Comparison of ENCODE assay signal across 1 cellular context in the genomic region with DNA sequence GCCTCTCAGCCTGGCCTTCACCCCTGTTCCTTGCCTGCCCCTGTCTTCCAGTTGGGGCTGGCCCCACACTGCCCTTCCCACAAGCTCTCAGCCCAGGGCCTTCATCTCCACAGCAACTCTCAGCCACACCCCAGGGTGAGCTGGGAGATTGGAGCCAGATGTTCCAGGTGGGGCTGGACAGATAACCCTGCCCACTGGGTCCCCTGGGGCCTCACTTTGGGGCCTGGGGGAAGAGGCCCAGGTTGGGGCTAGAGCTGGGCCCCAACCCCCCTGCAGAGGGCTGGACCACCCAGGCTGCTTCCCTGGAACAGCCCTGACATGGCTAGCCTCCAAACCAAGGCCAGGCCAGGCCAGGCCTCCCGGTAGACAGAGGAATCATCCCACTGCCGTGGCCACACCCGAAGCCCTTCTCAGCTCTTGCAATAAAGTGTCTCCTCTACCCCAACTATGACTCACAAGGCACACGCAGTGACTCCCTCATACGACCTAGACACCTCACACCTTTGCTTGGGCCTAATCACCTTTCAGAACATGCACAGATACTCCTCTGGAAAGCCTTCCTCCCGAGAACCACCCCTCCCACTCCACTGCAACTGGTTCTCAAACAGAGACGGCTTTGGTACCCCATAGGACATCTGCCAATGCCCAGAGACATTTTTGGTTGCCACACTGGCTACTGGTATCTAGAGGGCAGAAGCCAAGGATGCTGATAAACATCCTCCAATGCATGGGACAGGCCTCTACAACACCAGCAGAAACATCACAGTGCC.
A peak's percentile ranks its signal among the peaks of the same experiment; 100 is the strongest.
TF ChIP-seq lines count a peak whose summit lies in the region.

No MANE protein-coding gene starts in this region.

TF ChIP-seq in K562, 482 proteins besides CTCF, POLR2A, EP300 and RAD21 (continued from another document and continues in another):
- TF ChIP-seq, protein P1, sequence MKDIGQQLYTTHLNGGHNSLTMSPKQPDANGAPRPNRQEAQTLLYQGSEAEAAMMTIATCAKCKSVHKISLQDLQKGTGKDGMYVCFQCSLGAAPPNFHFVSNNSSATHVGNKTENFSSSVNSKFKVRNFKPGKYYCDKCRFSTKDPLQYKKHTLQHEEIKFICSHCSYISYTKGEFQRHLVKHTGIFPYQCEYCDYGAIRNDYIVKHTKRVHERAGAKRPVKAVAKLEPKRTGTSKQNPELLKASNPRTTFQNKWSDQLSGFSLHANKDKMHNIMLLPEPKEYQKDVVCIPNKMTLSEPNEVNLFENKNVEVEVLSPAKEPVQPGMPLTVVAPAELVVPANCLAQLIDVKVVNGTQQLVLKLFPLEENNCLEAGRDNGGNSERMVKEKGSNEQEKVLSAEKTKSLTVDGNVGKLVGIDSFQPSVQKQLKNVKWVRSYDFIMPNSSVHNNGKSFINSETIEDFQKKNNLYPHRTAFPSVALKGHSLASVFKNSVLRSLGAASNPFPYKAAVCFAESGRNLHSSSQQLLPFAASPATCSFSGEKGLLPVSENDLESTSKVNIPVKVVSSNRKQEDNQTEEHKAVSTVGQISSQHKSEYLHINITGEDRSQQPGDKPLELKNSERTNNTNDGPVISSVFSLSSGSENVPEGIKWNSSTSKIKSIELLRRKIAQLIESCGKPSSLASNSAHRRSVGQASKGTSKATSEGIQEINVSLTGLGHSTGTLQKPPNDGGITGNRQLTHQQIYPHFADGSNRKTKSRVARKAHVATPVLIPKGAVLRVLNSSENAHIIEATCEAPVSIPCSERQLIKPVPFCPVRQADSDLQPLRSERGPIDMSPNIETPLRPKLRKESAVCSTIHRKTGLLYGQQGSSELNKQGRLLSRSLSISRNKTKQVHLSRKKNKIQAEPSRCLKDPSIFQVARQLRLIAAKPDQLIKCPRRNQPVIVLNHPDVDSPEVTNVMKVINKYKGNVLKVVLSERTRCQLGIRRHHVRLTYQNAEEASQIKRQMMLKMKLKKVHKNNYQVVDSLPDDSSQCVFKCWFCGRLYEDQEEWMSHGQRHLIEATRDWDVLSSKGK (CRISPR knock-in tag; IDR thresholded peaks at IDR 0.05) = no peak
- TF ChIP-seq ESRRB (CRISPR knock-in tag; IDR thresholded peaks at IDR 0.05; ENCODE audit: borderline replicate concordance) (no peak), ZNF146 (CRISPR knock-in tag; IDR thresholded peaks at IDR 0.05; ENCODE audit: unreplicated experiment) (no peak), POLR2B (IDR thresholded peaks at IDR 0.05; ENCODE audit: low read depth, partially characterized antibody) (no peak), NR4A1 (CRISPR knock-in tag; IDR thresholded peaks at IDR 0.05) (no peak), NR4A1 (tag; IDR thresholded peaks at IDR 0.05) (no peak; the same call in 1 of the 2 replicates), NFRKB (IDR thresholded peaks at IDR 0.05; ENCODE audit: low read depth) (no peak), CEBPG (CRISPR knock-in tag; IDR thresholded peaks at IDR 0.05) (peak; percentile 65; the same call in 1 of the 2 replicates), CEBPG (tag; conservative IDR thresholded peaks at IDR 0.05 in 1 of 2, IDR thresholded peaks at IDR 0.05 in 1 of 2) (no peak), BHLHE40 (IDR thresholded peaks at IDR 0.05; ENCODE audit: low read length) (peak; percentile 29; the same call in 1 of the 2 replicates), HNRNPK (IDR thresholded peaks at IDR 0.05; ENCODE audit: low read depth, low read length, poor library complexity, severe bottlenecking) (no peak), SMAD4 (CRISPR knock-in tag; conservative IDR thresholded peaks at IDR 0.05) (peak; percentile 95), FUS (optimal IDR thresholded peaks at IDR 0.05; ENCODE audit: low read depth, low read length) (no peak), SP2 (IDR thresholded peaks at IDR 0.05; ENCODE audit: extremely low read depth, low read depth, low read length, poor library complexity, severe bottlenecking) (no peak), HMG20A (CRISPR knock-in tag; conservative IDR thresholded peaks at IDR 0.05) (no peak), HLTF (IDR thresholded peaks at IDR 0.05) (0 out of 2 replicates have a peak, but pooled peaks have one; percentile 21), ZNF140 (CRISPR knock-in tag; IDR thresholded peaks at IDR 0.05) (no peak), FOXJ2 (tag; IDR thresholded peaks at IDR 0.05) (no peak), SP1 (CRISPR knock-in tag; IDR thresholded peaks at IDR 0.05) (peak; percentile 24), PRPF4 (IDR thresholded peaks at IDR 0.05; ENCODE audit: insufficient read depth, low read depth, low read length, poor library complexity, severe bottlenecking) (no peak), MTA3 (IDR thresholded peaks at IDR 0.05; ENCODE audit: borderline replicate concordance) (peak; percentile 95), U2AF1 (optimal IDR thresholded peaks at IDR 0.05; ENCODE audit: low read depth, low read length) (no peak), ZFP1 (CRISPR knock-in tag; IDR thresholded peaks at IDR 0.05) (no peak), NUFIP1 (IDR thresholded peaks at IDR 0.05; ENCODE audit: partially characterized antibody) (no peak), ZNF263 (CRISPR knock-in tag; IDR thresholded peaks at IDR 0.05; ENCODE audit: borderline replicate concordance) (peak; percentile 46; the same call in 1 of the 2 replicates), ZNF217 (CRISPR knock-in tag; IDR thresholded peaks at IDR 0.05) (no peak), FOXK2 (conservative IDR thresholded peaks at IDR 0.05 in 1 of 2, IDR thresholded peaks at IDR 0.05 in 1 of 2; ENCODE audit: low read depth in 2 of 2) (peak in 1 of 2 experiments; percentile 51; a peak in 2 of 4 replicates), ZNF124 (CRISPR knock-in tag; IDR thresholded peaks at IDR 0.05) (no peak), CBFA2T2 (conservative IDR thresholded peaks at IDR 0.05) (peak; percentile 96), MAZ (CRISPR knock-in tag; conservative IDR thresholded peaks at IDR 0.05 in 1 of 2, IDR thresholded peaks at IDR 0.05 in 1 of 2) (peak; percentile 82 to 96), PTBP1 (IDR thresholded peaks at IDR 0.05; ENCODE audit: low read depth, low read length) (no peak), ZNF75A (CRISPR knock-in tag; IDR thresholded peaks at IDR 0.05) (no peak), HMGN3 (IDR thresholded peaks at IDR 0.05; ENCODE audit: borderline replicate concordance, extremely low read depth, insufficient read length, low read depth, low read length) (peak; percentile 99), ERF (CRISPR knock-in tag; IDR thresholded peaks at IDR 0.05) (no peak), ELF4 (CRISPR knock-in tag; IDR thresholded peaks at IDR 0.05) (no peak), TRIM24 (IDR thresholded peaks at IDR 0.05) (peak; percentile 86 to 90), TGIF2 (CRISPR knock-in tag; IDR thresholded peaks at IDR 0.05) (no peak), KDM2B (CRISPR knock-in tag; IDR thresholded peaks at IDR 0.05) (no peak), JUN (IDR thresholded peaks at IDR 0.05; ENCODE audit: borderline replicate concordance, low read depth, low read length) (peak; percentile 92), JUN (CRISPR knock-in tag; IDR thresholded peaks at IDR 0.05; ENCODE audit: borderline replicate concordance) (no peak; the same call in 1 of the 2 replicates), SMC3 (conservative IDR thresholded peaks at IDR 0.05; ENCODE audit: insufficient read depth, low read depth, low read length) (0 out of 2 replicates have a peak, but pooled peaks have one; percentile 4), TEAD1 (CRISPR knock-in tag; IDR thresholded peaks at IDR 0.05) (peak in 1 of 2 experiments; percentile 52; a peak in 1 of 4 replicates)
- TF ChIP-seq, protein P2, sequence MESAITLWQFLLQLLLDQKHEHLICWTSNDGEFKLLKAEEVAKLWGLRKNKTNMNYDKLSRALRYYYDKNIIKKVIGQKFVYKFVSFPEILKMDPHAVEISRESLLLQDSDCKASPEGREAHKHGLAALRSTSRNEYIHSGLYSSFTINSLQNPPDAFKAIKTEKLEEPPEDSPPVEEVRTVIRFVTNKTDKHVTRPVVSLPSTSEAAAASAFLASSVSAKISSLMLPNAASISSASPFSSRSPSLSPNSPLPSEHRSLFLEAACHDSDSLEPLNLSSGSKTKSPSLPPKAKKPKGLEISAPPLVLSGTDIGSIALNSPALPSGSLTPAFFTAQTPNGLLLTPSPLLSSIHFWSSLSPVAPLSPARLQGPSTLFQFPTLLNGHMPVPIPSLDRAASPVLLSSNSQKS (CRISPR knock-in tag; IDR thresholded peaks at IDR 0.05) = no peak
- TF ChIP-seq, protein P3, sequence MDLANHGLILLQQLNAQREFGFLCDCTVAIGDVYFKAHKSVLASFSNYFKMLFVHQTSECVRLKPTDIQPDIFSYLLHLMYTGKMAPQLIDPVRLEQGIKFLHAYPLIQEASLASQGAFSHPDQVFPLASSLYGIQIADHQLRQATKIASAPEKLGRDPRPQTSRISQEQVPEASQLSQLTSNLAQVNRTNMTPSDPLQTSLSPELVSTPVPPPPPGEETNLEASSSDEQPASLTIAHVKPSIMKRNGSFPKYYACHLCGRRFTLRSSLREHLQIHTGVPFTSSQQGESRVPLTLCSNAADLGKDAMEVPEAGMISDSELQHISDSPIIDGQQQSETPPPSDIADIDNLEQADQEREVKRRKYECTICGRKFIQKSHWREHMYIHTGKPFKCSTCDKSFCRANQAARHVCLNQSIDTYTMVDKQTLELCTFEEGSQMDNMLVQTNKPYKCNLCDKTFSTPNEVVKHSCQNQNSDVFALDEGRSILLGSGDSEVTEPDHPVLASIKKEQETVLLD (IDR thresholded peaks at IDR 0.05) = peak; percentile 78; the same call in 1 of the 2 replicates
- TF ChIP-seq, protein P4, sequence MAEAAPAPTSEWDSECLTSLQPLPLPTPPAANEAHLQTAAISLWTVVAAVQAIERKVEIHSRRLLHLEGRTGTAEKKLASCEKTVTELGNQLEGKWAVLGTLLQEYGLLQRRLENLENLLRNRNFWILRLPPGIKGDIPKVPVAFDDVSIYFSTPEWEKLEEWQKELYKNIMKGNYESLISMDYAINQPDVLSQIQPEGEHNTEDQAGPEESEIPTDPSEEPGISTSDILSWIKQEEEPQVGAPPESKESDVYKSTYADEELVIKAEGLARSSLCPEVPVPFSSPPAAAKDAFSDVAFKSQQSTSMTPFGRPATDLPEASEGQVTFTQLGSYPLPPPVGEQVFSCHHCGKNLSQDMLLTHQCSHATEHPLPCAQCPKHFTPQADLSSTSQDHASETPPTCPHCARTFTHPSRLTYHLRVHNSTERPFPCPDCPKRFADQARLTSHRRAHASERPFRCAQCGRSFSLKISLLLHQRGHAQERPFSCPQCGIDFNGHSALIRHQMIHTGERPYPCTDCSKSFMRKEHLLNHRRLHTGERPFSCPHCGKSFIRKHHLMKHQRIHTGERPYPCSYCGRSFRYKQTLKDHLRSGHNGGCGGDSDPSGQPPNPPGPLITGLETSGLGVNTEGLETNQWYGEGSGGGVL (CRISPR knock-in tag; IDR thresholded peaks at IDR 0.05) = no peak
- TF ChIP-seq, protein P5, sequence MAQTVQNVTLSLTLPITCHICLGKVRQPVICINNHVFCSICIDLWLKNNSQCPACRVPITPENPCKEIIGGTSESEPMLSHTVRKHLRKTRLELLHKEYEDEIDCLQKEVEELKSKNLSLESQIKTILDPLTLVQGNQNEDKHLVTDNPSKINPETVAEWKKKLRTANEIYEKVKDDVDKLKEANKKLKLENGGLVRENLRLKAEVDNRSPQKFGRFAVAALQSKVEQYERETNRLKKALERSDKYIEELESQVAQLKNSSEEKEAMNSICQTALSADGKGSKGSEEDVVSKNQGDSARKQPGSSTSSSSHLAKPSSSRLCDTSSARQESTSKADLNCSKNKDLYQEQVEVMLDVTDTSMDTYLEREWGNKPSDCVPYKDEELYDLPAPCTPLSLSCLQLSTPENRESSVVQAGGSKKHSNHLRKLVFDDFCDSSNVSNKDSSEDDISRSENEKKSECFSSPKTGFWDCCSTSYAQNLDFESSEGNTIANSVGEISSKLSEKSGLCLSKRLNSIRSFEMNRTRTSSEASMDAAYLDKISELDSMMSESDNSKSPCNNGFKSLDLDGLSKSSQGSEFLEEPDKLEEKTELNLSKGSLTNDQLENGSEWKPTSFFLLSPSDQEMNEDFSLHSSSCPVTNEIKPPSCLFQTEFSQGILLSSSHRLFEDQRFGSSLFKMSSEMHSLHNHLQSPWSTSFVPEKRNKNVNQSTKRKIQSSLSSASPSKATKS (CRISPR knock-in tag; IDR thresholded peaks at IDR 0.05) = no peak
- TF ChIP-seq, protein P6, sequence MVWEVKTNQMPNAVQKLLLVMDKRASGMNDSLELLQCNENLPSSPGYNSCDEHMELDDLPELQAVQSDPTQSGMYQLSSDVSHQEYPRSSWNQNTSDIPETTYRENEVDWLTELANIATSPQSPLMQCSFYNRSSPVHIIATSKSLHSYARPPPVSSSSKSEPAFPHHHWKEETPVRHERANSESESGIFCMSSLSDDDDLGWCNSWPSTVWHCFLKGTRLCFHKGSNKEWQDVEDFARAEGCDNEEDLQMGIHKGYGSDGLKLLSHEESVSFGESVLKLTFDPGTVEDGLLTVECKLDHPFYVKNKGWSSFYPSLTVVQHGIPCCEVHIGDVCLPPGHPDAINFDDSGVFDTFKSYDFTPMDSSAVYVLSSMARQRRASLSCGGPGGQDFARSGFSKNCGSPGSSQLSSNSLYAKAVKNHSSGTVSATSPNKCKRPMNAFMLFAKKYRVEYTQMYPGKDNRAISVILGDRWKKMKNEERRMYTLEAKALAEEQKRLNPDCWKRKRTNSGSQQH (CRISPR knock-in tag; IDR thresholded peaks at IDR 0.05) = peak; percentile 63; the same call in 1 of the 2 replicates
- TF ChIP-seq, protein P7, sequence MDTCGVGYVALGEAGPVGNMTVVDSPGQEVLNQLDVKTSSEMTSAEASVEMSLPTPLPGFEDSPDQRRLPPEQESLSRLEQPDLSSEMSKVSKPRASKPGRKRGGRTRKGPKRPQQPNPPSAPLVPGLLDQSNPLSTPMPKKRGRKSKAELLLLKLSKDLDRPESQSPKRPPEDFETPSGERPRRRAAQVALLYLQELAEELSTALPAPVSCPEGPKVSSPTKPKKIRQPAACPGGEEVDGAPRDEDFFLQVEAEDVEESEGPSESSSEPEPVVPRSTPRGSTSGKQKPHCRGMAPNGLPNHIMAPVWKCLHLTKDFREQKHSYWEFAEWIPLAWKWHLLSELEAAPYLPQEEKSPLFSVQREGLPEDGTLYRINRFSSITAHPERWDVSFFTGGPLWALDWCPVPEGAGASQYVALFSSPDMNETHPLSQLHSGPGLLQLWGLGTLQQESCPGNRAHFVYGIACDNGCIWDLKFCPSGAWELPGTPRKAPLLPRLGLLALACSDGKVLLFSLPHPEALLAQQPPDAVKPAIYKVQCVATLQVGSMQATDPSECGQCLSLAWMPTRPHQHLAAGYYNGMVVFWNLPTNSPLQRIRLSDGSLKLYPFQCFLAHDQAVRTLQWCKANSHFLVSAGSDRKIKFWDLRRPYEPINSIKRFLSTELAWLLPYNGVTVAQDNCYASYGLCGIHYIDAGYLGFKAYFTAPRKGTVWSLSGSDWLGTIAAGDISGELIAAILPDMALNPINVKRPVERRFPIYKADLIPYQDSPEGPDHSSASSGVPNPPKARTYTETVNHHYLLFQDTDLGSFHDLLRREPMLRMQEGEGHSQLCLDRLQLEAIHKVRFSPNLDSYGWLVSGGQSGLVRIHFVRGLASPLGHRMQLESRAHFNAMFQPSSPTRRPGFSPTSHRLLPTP (IDR thresholded peaks at IDR 0.05; ENCODE audit: borderline replicate concordance, extremely low read depth, insufficient read length) = no peak
- TF ChIP-seq, protein P8, sequence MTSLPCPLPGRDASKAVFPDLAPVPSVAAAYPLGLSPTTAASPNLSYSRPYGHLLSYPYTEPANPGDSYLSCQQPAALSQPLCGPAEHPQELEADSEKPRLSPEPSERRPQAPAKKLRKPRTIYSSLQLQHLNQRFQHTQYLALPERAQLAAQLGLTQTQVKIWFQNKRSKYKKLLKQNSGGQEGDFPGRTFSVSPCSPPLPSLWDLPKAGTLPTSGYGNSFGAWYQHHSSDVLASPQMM (CRISPR knock-in tag; IDR thresholded peaks at IDR 0.05) = no peak
